ENCODE assay signal across 1 cellular context in genomic region chr22:39278040-39278439, GRCh38.
TF ChIP-seq lines count a peak whose summit lies in the region.

No MANE protein-coding gene starts in this region.

TF ChIP-seq in HepG2, 621 proteins besides CTCF, POLR2A, EP300 and RAD21 (continued from another document):
- TF ChIP-seq HMGXB3 (CRISPR knock-in tag; IDR thresholded peaks at IDR 0.05; ENCODE audit: borderline replicate concordance) (no peak), YEATS2 (CRISPR knock-in tag; IDR thresholded peaks at IDR 0.05; ENCODE audit: borderline replicate concordance) (no peak), GPBP1L1 (CRISPR knock-in tag; IDR thresholded peaks at IDR 0.05) (no peak), ZNF12 (CRISPR knock-in tag; IDR thresholded peaks at IDR 0.05) (no peak), MTA3 (CRISPR knock-in tag; IDR thresholded peaks at IDR 0.05) (no peak), JARID2 (CRISPR knock-in tag; IDR thresholded peaks at IDR 0.05; ENCODE audit: insufficient replicate concordance) (no peak), JDP2 (CRISPR knock-in tag; IDR thresholded peaks at IDR 0.05; ENCODE audit: borderline replicate concordance) (no peak), SAP130 (CRISPR knock-in tag; IDR thresholded peaks at IDR 0.05; ENCODE audit: low read depth) (no peak), STAT6 (CRISPR knock-in tag; IDR thresholded peaks at IDR 0.05; ENCODE audit: borderline replicate concordance) (no peak), ZNF839 (CRISPR knock-in tag; IDR thresholded peaks at IDR 0.05; ENCODE audit: borderline replicate concordance) (no peak)
- TF ChIP-seq, protein P1, sequence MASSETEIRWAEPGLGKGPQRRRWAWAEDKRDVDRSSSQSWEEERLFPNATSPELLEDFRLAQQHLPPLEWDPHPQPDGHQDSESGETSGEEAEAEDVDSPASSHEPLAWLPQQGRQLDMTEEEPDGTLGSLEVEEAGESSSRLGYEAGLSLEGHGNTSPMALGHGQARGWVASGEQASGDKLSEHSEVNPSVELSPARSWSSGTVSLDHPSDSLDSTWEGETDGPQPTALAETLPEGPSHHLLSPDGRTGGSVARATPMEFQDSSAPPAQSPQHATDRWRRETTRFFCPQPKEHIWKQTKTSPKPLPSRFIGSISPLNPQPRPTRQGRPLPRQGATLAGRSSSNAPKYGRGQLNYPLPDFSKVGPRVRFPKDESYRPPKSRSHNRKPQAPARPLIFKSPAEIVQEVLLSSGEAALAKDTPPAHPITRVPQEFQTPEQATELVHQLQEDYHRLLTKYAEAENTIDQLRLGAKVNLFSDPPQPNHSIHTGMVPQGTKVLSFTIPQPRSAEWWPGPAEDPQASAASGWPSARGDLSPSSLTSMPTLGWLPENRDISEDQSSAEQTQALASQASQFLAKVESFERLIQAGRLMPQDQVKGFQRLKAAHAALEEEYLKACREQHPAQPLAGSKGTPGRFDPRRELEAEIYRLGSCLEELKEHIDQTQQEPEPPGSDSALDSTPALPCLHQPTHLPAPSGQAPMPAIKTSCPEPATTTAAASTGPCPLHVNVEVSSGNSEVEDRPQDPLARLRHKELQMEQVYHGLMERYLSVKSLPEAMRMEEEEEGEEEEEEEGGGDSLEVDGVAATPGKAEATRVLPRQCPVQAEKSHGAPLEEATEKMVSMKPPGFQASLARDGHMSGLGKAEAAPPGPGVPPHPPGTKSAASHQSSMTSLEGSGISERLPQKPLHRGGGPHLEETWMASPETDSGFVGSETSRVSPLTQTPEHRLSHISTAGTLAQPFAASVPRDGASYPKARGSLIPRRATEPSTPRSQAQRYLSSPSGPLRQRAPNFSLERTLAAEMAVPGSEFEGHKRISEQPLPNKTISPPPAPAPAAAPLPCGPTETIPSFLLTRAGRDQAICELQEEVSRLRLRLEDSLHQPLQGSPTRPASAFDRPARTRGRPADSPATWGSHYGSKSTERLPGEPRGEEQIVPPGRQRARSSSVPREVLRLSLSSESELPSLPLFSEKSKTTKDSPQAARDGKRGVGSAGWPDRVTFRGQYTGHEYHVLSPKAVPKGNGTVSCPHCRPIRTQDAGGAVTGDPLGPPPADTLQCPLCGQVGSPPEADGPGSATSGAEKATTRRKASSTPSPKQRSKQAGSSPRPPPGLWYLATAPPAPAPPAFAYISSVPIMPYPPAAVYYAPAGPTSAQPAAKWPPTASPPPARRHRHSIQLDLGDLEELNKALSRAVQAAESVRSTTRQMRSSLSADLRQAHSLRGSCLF (CRISPR knock-in tag; IDR thresholded peaks at IDR 0.05; ENCODE audit: borderline replicate concordance), result no peak
